Comparison of ENCODE assay signal across 8 cellular contexts in genomic region chr10:132418520-132419416, GRCh38. TPM values are rescaled to one million over a fixed set of nuclear protein-coding genes. Genes with fewer than 3 reads are reported as not detected.
DNase-seq lines count a peak whose midpoint lies in the region; ATAC-seq, FAIRE-seq and TF ChIP-seq lines count a peak whose summit lies in the region.

No MANE protein-coding gene starts in this region.

- no peaks in the 10 kb centered on the region for H4K20me1 ChIP-seq in endothelial cell of umbilical vein (replicated peaks; ENCODE audit: control insufficient read depth, extremely low read depth, insufficient read depth, low read length)

- peak overlapping the region; percentile 21 for H3K27ac ChIP-seq in endothelial cell of umbilical vein (ENCODE audit: insufficient read depth, low read depth, low read length)
- H3K27ac ChIP-seq in parathyroid adenoma = peak overlapping the region; percentile 73

- no peaks in the 10 kb centered on the region for H3K9me1 ChIP-seq in endothelial cell of umbilical vein (replicated peaks; ENCODE audit: control insufficient read depth, extremely low read depth, insufficient read depth, low read length)

- H2AFZ ChIP-seq in endothelial cell of umbilical vein (ENCODE audit: low read depth, low read length) (no peak overlapping the region), parathyroid adenoma (peak overlapping the region; percentile 57)

- H3K4me2 ChIP-seq in endothelial cell of umbilical vein (ENCODE audit: insufficient read depth, low read length) = no peak overlapping the region
- H3K4me2 ChIP-seq in parathyroid adenoma (ENCODE audit: low read length) = no peak overlapping the region

- H3K27me3 ChIP-seq in endothelial cell of umbilical vein (ENCODE audit: control insufficient read depth in 2 of 2, insufficient read depth in 2 of 2, low read length in 2 of 2) = no peaks in the 10 kb centered on the region
- no peaks in the 10 kb centered on the region for H3K27me3 ChIP-seq in parathyroid adenoma (ENCODE audit: control insufficient read depth, insufficient read depth, low read length)

- dilution Hi-C loops in endothelial cell of umbilical vein (cut with MboI; ENCODE audit: extremely low pct_ligation_motif_present, low sequenced_read_pairs) = no loop called here

- H3K36me3 ChIP-seq in endothelial cell of umbilical vein (ENCODE audit: control insufficient read depth in 2 of 2, extremely low read depth in 1 of 2, insufficient read depth in 2 of 2, low read length in 2 of 2) (no peaks in the 10 kb centered on the region), parathyroid adenoma (ENCODE audit: control insufficient read depth, insufficient read depth, low read length) (no peaks in the 10 kb centered on the region)

- TF ChIP-seq POLR2A in endothelial cell of umbilical vein (IDR thresholded peaks at IDR 0.05; ENCODE audit: low read depth, low read length) = no peak

- H3K9me3 ChIP-seq in endothelial cell of umbilical vein (replicated peaks; ENCODE audit: control insufficient read depth, insufficient read depth, low read length) (no peaks in the 10 kb centered on the region), parathyroid adenoma (ENCODE audit: control insufficient read depth, low read length) (no peaks in the 10 kb centered on the region)

- no peaks in the 10 kb centered on the region for H3K79me2 ChIP-seq in endothelial cell of umbilical vein (ENCODE audit: control insufficient read depth, insufficient read depth, low read length)
- peaks cover 53% of the 10 kb centered on the region for H3K79me2 ChIP-seq in parathyroid adenoma

- H3K4me1 ChIP-seq in endothelial cell of umbilical vein (ENCODE audit: control insufficient read depth, extremely low read depth, insufficient read depth, low read length) (peaks cover 15% of the 10 kb centered on the region), parathyroid adenoma (peaks cover 52% of the 10 kb centered on the region)

- CTCF ChIA-PET in endothelial cell of umbilical vein (lab: Charles Lee) = interaction anchor here (1.2 to 1.4 kb wide), 2 partner anchors 9 to 26 kb away, joined by 3 read pairs; no protein-coding TSS in a partner anchor

- no peak overlapping the region for H3K4me3 ChIP-seq in endothelial cell of umbilical vein (replicated peaks in 1 of 3; ENCODE audit: insufficient read depth in 1 of 3, low read depth in 1 of 3, low read length in 3 of 3)
- no peak overlapping the region for H3K4me3 ChIP-seq in parathyroid adenoma (ENCODE audit: low read depth, low read length)

- DNase-seq in NCI-H2107 treated with DMSO at 0.1 percent for 48 hours (lab: John Stamatoyannopoulos, UW; ENCODE audit: unreplicated experiment) = peak; percentile 57
- no peak for DNase-seq in endothelial cell of umbilical vein (ENCODE audit: low read depth, low spot score)
- no peak for DNase-seq in C1 segment of cervical spinal cord (lab: John Stamatoyannopoulos, UW)
- DNase-seq in hepatic stellate cell (ENCODE audit: low spot score) = no peak
- no peak for DNase-seq in stimulated activated CD4-positive, alpha-beta T cell treated with anti-CD3 and anti-CD28 coated beads, Interleukin-4, amount 100 ng/mL, for 24 hours

- POLR2A ChIA-PET in endothelial cell of umbilical vein (lab: Charles Lee) = no interaction called here

- ATAC-seq in HG02885 (IDR thresholded peaks at IDR 0.05; ENCODE audit: poor library complexity, unreplicated experiment) = no peak

- no peak overlapping the region for H3K9ac ChIP-seq in endothelial cell of umbilical vein (replicated peaks; ENCODE audit: extremely low read depth, insufficient read depth, low read length)
- H3K9ac ChIP-seq in parathyroid adenoma = no peak overlapping the region

- no peak for TF ChIP-seq CTCF in endothelial cell of umbilical vein (IDR thresholded peaks at IDR 0.05; ENCODE audit: extremely low read depth in 1 of 2, insufficient read depth in 1 of 2, low read depth in 1 of 2, low read length in 2 of 2)
- TF ChIP-seq CTCF in parathyroid adenoma (IDR thresholded peaks at IDR 0.05) = no peak

- FAIRE-seq in G401.6 (lab: Jason Lieb, UNC) = peak; percentile 47
- no peak for FAIRE-seq in endothelial cell of umbilical vein (lab: Jason Lieb, UNC)

- intact Hi-C loops in endothelial cell of umbilical vein (cut with micrococcal nuclease) = loop anchor here (1.0 kb wide), 1 partner anchor 10 kb away; no protein-coding TSS in a partner anchor

- no TSS peak for BruUV-seq in endothelial cell of umbilical vein (replicated peaks; lab: Mats Ljungman, UMichigan)

TF ChIP-seq in endothelial cell of umbilical vein, 7 proteins besides CTCF, POLR2A, EP300 and RAD21:
- TF ChIP-seq JUN (IDR thresholded peaks at IDR 0.05; ENCODE audit: borderline replicate concordance, insufficient read depth, insufficient read length, low read depth) (no peak), GATA2 (IDR thresholded peaks at IDR 0.05; ENCODE audit: insufficient read depth, insufficient read length, low read depth, low read length) (no peak), EZH2 (IDR thresholded peaks at IDR 0.05; ENCODE audit: borderline replicate concordance, low read depth, low read length, severe bottlenecking) (no peak), FOS (IDR thresholded peaks at IDR 0.05; ENCODE audit: borderline replicate concordance, insufficient read depth, low read length) (no peak), MYC (IDR thresholded peaks at IDR 0.05; ENCODE audit: low read depth, low read length) (no peak), POLR2AphosphoS5 (IDR thresholded peaks at IDR 0.05; ENCODE audit: insufficient read depth, low read depth, low read length) (no peak)
- TF ChIP-seq, protein P1, sequence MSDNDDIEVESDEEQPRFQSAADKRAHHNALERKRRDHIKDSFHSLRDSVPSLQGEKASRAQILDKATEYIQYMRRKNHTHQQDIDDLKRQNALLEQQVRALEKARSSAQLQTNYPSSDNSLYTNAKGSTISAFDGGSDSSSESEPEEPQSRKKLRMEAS (IDR thresholded peaks at IDR 0.05; ENCODE audit: insufficient read depth, insufficient read length) = no peak

RNA-seq across cellular contexts. Expression of gene PWWP2B, which starts 21.8 kb away (rescaled TPM):
- total RNA-seq in endothelial cell of umbilical vein = 10.5 and 11.8 TPM in 2 replicates
- polyA plus RNA-seq in endothelial cell of umbilical vein = 4.6 and 5.5 TPM in 2 replicates
- 2.2 and 3.1 TPM in 2 replicates for polyA plus RNA-seq in endothelial cell of umbilical vein (2011; cell fraction: cytosol; rRNA removed)
- 2.7 and 3.2 TPM in 2 replicates for polyA plus RNA-seq in endothelial cell of umbilical vein (2011; cell fraction: nucleus; rRNA removed)
- 5.3 and 8.8 TPM in 2 replicates for polyA plus RNA-seq in endothelial cell of umbilical vein (2012)
- polyA minus RNA-seq in endothelial cell of umbilical vein = 2.3 and 2.8 TPM in 2 replicates
- polyA minus RNA-seq in endothelial cell of umbilical vein (2011; cell fraction: cytosol; rRNA and poly(A)+ RNA removed) = 11.3 TPM
- polyA minus RNA-seq in endothelial cell of umbilical vein (2011; cell fraction: nucleus; rRNA and poly(A)+ RNA removed) = 2.1 and 3.1 TPM in 2 replicates
